In genomic region chr7:98110249-98111022, GRCh38 we compare ENCODE assay signal across 8 cellular contexts. TPM values are rescaled to one million over a fixed set of nuclear protein-coding genes. Genes with fewer than 3 reads are reported as not detected.
DNase-seq lines count a peak whose midpoint lies in the region; ATAC-seq, FAIRE-seq and TF ChIP-seq lines count a peak whose summit lies in the region.

No MANE protein-coding gene starts in this region.

- TF ChIP-seq CTCF in A549 (IDR thresholded peaks at IDR 0.05) (no peak), endothelial cell of umbilical vein (IDR thresholded peaks at IDR 0.05; ENCODE audit: extremely low read depth in 1 of 2, insufficient read depth in 1 of 2, low read depth in 1 of 2, low read length in 2 of 2) (no peak), lung (IDR thresholded peaks at IDR 0.05; ENCODE audit: control extremely low read depth, extremely low read depth) (no peak)

- H3K79me2 ChIP-seq in endothelial cell of umbilical vein (ENCODE audit: control insufficient read depth, insufficient read depth, low read length): peaks cover 57% of the 10 kb centered on the region

- H3K27me3 ChIP-seq in endothelial cell of umbilical vein (ENCODE audit: control insufficient read depth in 2 of 2, insufficient read depth in 2 of 2, low read length in 2 of 2) (no peaks in the 10 kb centered on the region), lung (ENCODE audit: control insufficient read depth, insufficient read depth) (no peaks in the 10 kb centered on the region)

- BruUV-seq in endothelial cell of umbilical vein (replicated peaks; lab: Mats Ljungman, UMichigan): TSS peak; percentile 66

- TF ChIP-seq POLR2A in A549 (IDR thresholded peaks at IDR 0.05; ENCODE audit: low read length) (no peak), endothelial cell of umbilical vein (IDR thresholded peaks at IDR 0.05; ENCODE audit: low read depth, low read length) (no peak)

- H3K9me1 ChIP-seq in endothelial cell of umbilical vein (replicated peaks; ENCODE audit: control insufficient read depth, extremely low read depth, insufficient read depth, low read length): no peaks in the 10 kb centered on the region

- TF ChIP-seq RAD21 in A549 (conservative IDR thresholded peaks at IDR 0.05 in 1 of 2, IDR thresholded peaks at IDR 0.05 in 1 of 2): no peak

- no peak for TF ChIP-seq EP300 in A549 (IDR thresholded peaks at IDR 0.05)

- POLR2A ChIA-PET in A549 (lab: Yijun Ruan, JAX) (interaction anchor here (0.6 to 1.3 kb wide), 3 partner anchors 22 to 150 kb away, joined by 3 to 4 read pairs (median 3); no protein-coding TSS in a partner anchor), endothelial cell of umbilical vein (lab: Charles Lee) (interaction anchor here (1.2 kb wide), 1 partner anchor 9 kb away, joined by 6 read pairs; no protein-coding TSS in a partner anchor)

- H3K4me3 ChIP-seq in A549 (no peak overlapping the region), endothelial cell of umbilical vein (replicated peaks in 1 of 3; ENCODE audit: insufficient read depth in 1 of 3, low read depth in 1 of 3, low read length in 3 of 3) (peak overlapping the region in 1 of 3 experiments; percentile 46), lung (no peak overlapping the region)

- dilution Hi-C loops in endothelial cell of umbilical vein (cut with MboI; ENCODE audit: extremely low pct_ligation_motif_present, low sequenced_read_pairs): no loop called here

- peak overlapping the region; percentile 15 for H2AFZ ChIP-seq in endothelial cell of umbilical vein (ENCODE audit: low read depth, low read length)

- DNase-seq in A549 (ENCODE audit: low read depth in 1 of 2, low spot score in 1 of 2) (peak in 1 of 2 experiments; percentile 39), NCI-H69 (lab: John Stamatoyannopoulos, UW) (peak; percentile 17), endothelial cell of umbilical vein (ENCODE audit: low read depth, low spot score) (peak; percentile 85), lung (ENCODE audit: low spot score) (peak; percentile 55), NCI-H1105 (lab: John Stamatoyannopoulos, UW) (no peak)
- no peak for DNase-seq in stimulated activated CD4-positive, alpha-beta T cell treated with anti-CD3 and anti-CD28 coated beads, Interleukin-12 subunit alpha, Interleukin-12 subunit beta, amount 100 ng/mL, for 4 hours

- peak overlapping the region; percentile 3 to 41; a peak in 4 of 6 replicates for H3K27ac ChIP-seq in A549
- H3K27ac ChIP-seq in endothelial cell of umbilical vein (ENCODE audit: insufficient read depth, low read depth, low read length): peak overlapping the region; percentile 79
- H3K27ac ChIP-seq in lung (ENCODE audit: low read depth in 1 of 2, low read length in 1 of 2): peak overlapping the region in 1 of 2 donors; percentile 73

- ATAC-seq in A549 (0 out of 6 replicates have a peak, but pooled peaks of 1 of the 2 experiments have one; percentile 17), lung (ENCODE audit: insufficient read depth, low FRiP score) (no peak), HG02610 (IDR thresholded peaks at IDR 0.05; ENCODE audit: unreplicated experiment) (no peak), HG02840 (IDR thresholded peaks at IDR 0.05; ENCODE audit: low FRiP score, unreplicated experiment) (no peak)

- H3K4me1 ChIP-seq in A549: peaks cover 39% of the 10 kb centered on the region
- peaks cover 32% of the 10 kb centered on the region for H3K4me1 ChIP-seq in endothelial cell of umbilical vein (ENCODE audit: control insufficient read depth, extremely low read depth, insufficient read depth, low read length)
- H3K4me1 ChIP-seq in lung (ENCODE audit: control insufficient read depth in 2 of 2, insufficient read depth in 2 of 2, low read length in 2 of 2): peaks cover 8 to 10% of the 10 kb centered on the region in 2 donors

- WGBS in A549 (ENCODE audit: missing lambda C conversion rate): 37% methylated on average over 11 of the region's 11 CpGs
- WGBS in lung, 2 donors: 46 to 68% methylated on average over 11 of the region's 11 CpGs

- intact Hi-C loops in endothelial cell of umbilical vein (cut with micrococcal nuclease): loop anchor here (1.0 kb wide), 1 partner anchor 21 kb away; no protein-coding TSS in a partner anchor

- CTCF ChIA-PET in A549 (lab: Yijun Ruan, JAX): interaction anchor here (0.6 to 3.8 kb wide), 13 partner anchors 9 to 134 kb away, joined by 3 to 32 read pairs (median 4); no protein-coding TSS in a partner anchor
- CTCF ChIA-PET in endothelial cell of umbilical vein (lab: Charles Lee): interaction anchor here (0.8 to 5.0 kb wide), 15 partner anchors 8 to 238 kb away, joined by 3 to 64 read pairs (median 5); partner anchors contain the start of gene ASNS

- H3K9me3 ChIP-seq in A549 (no peaks in the 10 kb centered on the region), endothelial cell of umbilical vein (replicated peaks; ENCODE audit: control insufficient read depth, insufficient read depth, low read length) (no peaks in the 10 kb centered on the region), lung (ENCODE audit: control insufficient read depth in 2 of 2, insufficient read depth in 1 of 2, low read length in 1 of 2) (no peaks in the 10 kb centered on the region)

- H3K9ac ChIP-seq in endothelial cell of umbilical vein (replicated peaks; ENCODE audit: extremely low read depth, insufficient read depth, low read length): peak overlapping the region; percentile 62

- H3K36me3 ChIP-seq in endothelial cell of umbilical vein (ENCODE audit: control insufficient read depth in 2 of 2, extremely low read depth in 1 of 2, insufficient read depth in 2 of 2, low read length in 2 of 2) (no peaks in the 10 kb centered on the region), lung (ENCODE audit: control insufficient read depth in 2 of 2, insufficient read depth in 2 of 2, low read length in 2 of 2) (no peaks in the 10 kb centered on the region)

- H3K4me2 ChIP-seq in A549 (peak overlapping the region; percentile 58), endothelial cell of umbilical vein (ENCODE audit: insufficient read depth, low read length) (peak overlapping the region; percentile 85)

- FAIRE-seq in A549 (lab: Jason Lieb, UNC) (no peak), endothelial cell of umbilical vein (lab: Jason Lieb, UNC) (peak; percentile 66)

- H4K20me1 ChIP-seq in endothelial cell of umbilical vein (replicated peaks; ENCODE audit: control insufficient read depth, extremely low read depth, insufficient read depth, low read length): no peaks in the 10 kb centered on the region

TF ChIP-seq in A549, 52 proteins besides CTCF, POLR2A, EP300 and RAD21 (continues in another document):
- TF ChIP-seq HEYL (CRISPR knock-in tag; IDR thresholded peaks at IDR 0.05): no peak
- no peak for TF ChIP-seq FOSL2 (IDR thresholded peaks at IDR 0.05)
- TF ChIP-seq FOSL2 (CRISPR knock-in tag; IDR thresholded peaks at IDR 0.05): no peak
- no peak for TF ChIP-seq HDAC2 (IDR thresholded peaks at IDR 0.05)
- TF ChIP-seq HMGXB4 (CRISPR knock-in tag; IDR thresholded peaks at IDR 0.05; ENCODE audit: borderline replicate concordance): no peak
- no peak for TF ChIP-seq KDM1A (IDR thresholded peaks at IDR 0.05; ENCODE audit: low read depth)

TF ChIP-seq in endothelial cell of umbilical vein, 7 proteins besides CTCF, POLR2A, EP300 and RAD21:
- TF ChIP-seq, protein P1, sequence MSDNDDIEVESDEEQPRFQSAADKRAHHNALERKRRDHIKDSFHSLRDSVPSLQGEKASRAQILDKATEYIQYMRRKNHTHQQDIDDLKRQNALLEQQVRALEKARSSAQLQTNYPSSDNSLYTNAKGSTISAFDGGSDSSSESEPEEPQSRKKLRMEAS (IDR thresholded peaks at IDR 0.05; ENCODE audit: insufficient read depth, insufficient read length): no peak
- TF ChIP-seq JUN (IDR thresholded peaks at IDR 0.05; ENCODE audit: borderline replicate concordance, insufficient read depth, insufficient read length, low read depth) (peak; percentile 18), EZH2 (IDR thresholded peaks at IDR 0.05; ENCODE audit: borderline replicate concordance, low read depth, low read length, severe bottlenecking) (no peak), FOS (IDR thresholded peaks at IDR 0.05; ENCODE audit: borderline replicate concordance, insufficient read depth, low read length) (no peak), GATA2 (IDR thresholded peaks at IDR 0.05; ENCODE audit: insufficient read depth, insufficient read length, low read depth, low read length) (peak; percentile 42), MYC (IDR thresholded peaks at IDR 0.05; ENCODE audit: low read depth, low read length) (no peak), POLR2AphosphoS5 (IDR thresholded peaks at IDR 0.05; ENCODE audit: insufficient read depth, low read depth, low read length) (no peak)

RNA-seq across cellular contexts. Expression of gene LMTK2, which starts 3.8 kb away (rescaled TPM):
- polyA plus RNA-seq in A549 (2011; rRNA removed) (13.0 and 14.9 TPM in 2 replicates), A549 (2017; fragmentation: RNase III; extraction: RNeasy Plus Mini Kit Qiagen cat#74134 plus additional on column Dnase treatment) (6.9 to 7.9 TPM (median 7.7 TPM) in 3 replicates), endothelial cell of umbilical vein (5.1 and 5.9 TPM in 2 replicates), lung (1 to 10 TPM; 6.6 to 7.8 TPM)
- 6.5 and 8.7 TPM in 2 replicates for polyA plus RNA-seq in A549 (2012; cell fraction: cytosol; rRNA removed)
- polyA plus RNA-seq in A549 (2012; cell fraction: nucleus; rRNA removed): 16.3 and 18.7 TPM in 2 replicates
- polyA minus RNA-seq in A549 (2011; rRNA and poly(A)+ RNA removed): 20.5 and 20.9 TPM in 2 replicates
- total RNA-seq in endothelial cell of umbilical vein (13.8 and 16.6 TPM in 2 replicates), lung (10 to 100 TPM; 23.5 to 25.8 TPM)
- polyA plus RNA-seq in endothelial cell of umbilical vein (2011; cell fraction: cytosol; rRNA removed): 5.2 and 5.4 TPM in 2 replicates
- 13.8 and 14.9 TPM in 2 replicates for polyA plus RNA-seq in endothelial cell of umbilical vein (2011; cell fraction: nucleus; rRNA removed)
- 5.7 and 7.0 TPM in 2 replicates for polyA plus RNA-seq in endothelial cell of umbilical vein (2012)
- 14.0 and 15.0 TPM in 2 replicates for polyA minus RNA-seq in endothelial cell of umbilical vein
- polyA minus RNA-seq in endothelial cell of umbilical vein (2011; cell fraction: cytosol; rRNA and poly(A)+ RNA removed): 20.1 TPM
- 12.7 and 12.9 TPM in 2 replicates for polyA minus RNA-seq in endothelial cell of umbilical vein (2011; cell fraction: nucleus; rRNA and poly(A)+ RNA removed)

Comparison
In these comparisons a context has a peak if more than half of its experiments do, and no peak if none do; other contexts are left out.
1. DNase-seq: peak in NCI-H69 (single experiment), endothelial cell of umbilical vein (single experiment) and lung (single experiment); none in stimulated activated CD4-positive, alpha-beta T cell treated with anti-CD3 and anti-CD28 coated beads, Interleukin-12 subunit alpha, Interleukin-12 subunit beta, amount 100 ng/mL, for 4 hours (single experiment) and NCI-H1105 (single experiment).